In genomic region chr4:155807021-155807420, GRCh38 we compare ENCODE assay signal across 22 cellular contexts. TPM values are rescaled to one million over a fixed set of nuclear protein-coding genes. Genes with fewer than 3 reads are reported as not detected.
DNase-seq lines count a peak whose midpoint lies in the region; ATAC-seq, FAIRE-seq and TF ChIP-seq lines count a peak whose summit lies in the region.
"Had no signal": no experiment of that assay in that cellular context is flagged by ENCODE, and none has a peak within 500 bp of the region (broad histone marks: within the 10 kb centered on the region; RNA-seq: fewer than 3 reads in every experiment).

No MANE protein-coding gene starts in this region.

- no peaks in the 10 kb centered on the region for H3K36me3 Mint-ChIP-seq in astrocyte (ENCODE audit: low read depth, unreplicated experiment)
- H3K36me3 Mint-ChIP-seq: CD14-positive monocyte, WTC11 had no signal

- no peaks in the 10 kb centered on the region for H3K79me2 ChIP-seq in astrocyte (ENCODE audit: insufficient read depth, low read length)

- DNase-seq in H4 (ENCODE audit: low spot score) (peak; percentile 34), astrocyte (ENCODE audit: low read depth) (peak; percentile 94), iris pigment epithelial cell (ENCODE audit: low read depth) (peak; percentile 56), kidney (no peak), left lobe of liver (ENCODE audit: low spot score) (no peak), HTR-8/SVneo (ENCODE audit: insufficient read length, low spot score) (no peak)
- DNase-seq: activated CD4-positive, alpha-beta memory T cell treated with anti-CD3 and anti-CD28 coated beads, Interleukin-2, amount 10 ng/mL, durations not matched to agents 7 days and 5 days; activated naive CD4-positive, alpha-beta T cell treated with Interleukin-2 at 50 U/mL for 16 hours; activated T-cell treated with anti-CD3 and anti-CD28 coated beads, Interleukin-2, amount 50 U/mL, for 1 hour; body of pancreas; left ventricle myocardium superior; NCI-H2081 treated with DMSO at 0.1 percent for 48 hours; NCI-H510A treated with DMSO at 0.1 percent for 48 hours; SHP77; T-helper 2 cell had no signal

- no peak overlapping the region for H3K27ac Mint-ChIP-seq in astrocyte (ENCODE audit: unreplicated experiment)
- H3K27ac Mint-ChIP-seq: activated CD4-positive, alpha-beta memory T cell treated with anti-CD3 and anti-CD28 coated beads, Interleukin-2, amount 10 ng/mL, durations not matched to agents 7 days and 5 days; CD14-positive monocyte; WTC11 had no signal

- intact Hi-C loops in kidney (cut with DNase I) = no loop called here

- no peaks in the 10 kb centered on the region for H3K36me3 ChIP-seq in astrocyte (ENCODE audit: insufficient read depth, low read length)
- peaks cover 0 to 5% of the 10 kb centered on the region in 2 donors for H3K36me3 ChIP-seq in kidney (ENCODE audit: control insufficient read depth in 1 of 2, insufficient read depth in 2 of 2, low read length in 2 of 2)

- H3K9me3 Mint-ChIP-seq in astrocyte (ENCODE audit: unreplicated experiment) = no peaks in the 10 kb centered on the region
- H3K9me3 Mint-ChIP-seq: activated CD4-positive, alpha-beta memory T cell treated with anti-CD3 and anti-CD28 coated beads, Interleukin-2, amount 10 ng/mL, durations not matched to agents 7 days and 5 days; CD14-positive monocyte; WTC11 had no signal

- H3K4me3 ChIP-seq in astrocyte (ENCODE audit: insufficient read depth, low read depth, low read length) (no peak overlapping the region), kidney (ENCODE audit: low read length in 2 of 2) (no peak overlapping the region)
- H3K4me3 ChIP-seq: body of pancreas had no signal

- ATAC-seq in left lobe of liver = no peak
- no peak for ATAC-seq in GM21825 (IDR thresholded peaks at IDR 0.05; ENCODE audit: unreplicated experiment)
- ATAC-seq: body of pancreas, left ventricle myocardium superior, WTC11 had no signal

- no peak overlapping the region for H3K4me3 Mint-ChIP-seq in astrocyte (ENCODE audit: unreplicated experiment)
- H3K4me3 Mint-ChIP-seq: activated CD4-positive, alpha-beta memory T cell treated with anti-CD3 and anti-CD28 coated beads, Interleukin-2, amount 10 ng/mL, durations not matched to agents 7 days and 5 days; CD14-positive monocyte; WTC11 had no signal

- FAIRE-seq in astrocyte (lab: Jason Lieb, UNC) (no peak), kidney (lab: Jason Lieb, UNC) (no peak), HTR-8/SVneo (lab: Jason Lieb, UNC) (no peak)
- FAIRE-seq: colon had no signal

- peaks cover 14% of the 10 kb centered on the region for H3K4me1 Mint-ChIP-seq in astrocyte (ENCODE audit: low read depth, unreplicated experiment)
- H3K4me1 Mint-ChIP-seq: activated CD4-positive, alpha-beta memory T cell treated with anti-CD3 and anti-CD28 coated beads, Interleukin-2, amount 10 ng/mL, durations not matched to agents 7 days and 5 days; CD14-positive monocyte had no signal

- H3K9ac ChIP-seq in astrocyte (ENCODE audit: low read length) = peak overlapping the region; percentile 13
- H3K9ac ChIP-seq in kidney (ENCODE audit: low read length in 2 of 2) = no peak overlapping the region

- no peaks in the 10 kb centered on the region for H4K20me1 ChIP-seq in astrocyte (ENCODE audit: insufficient read depth, low read length)

- peak overlapping the region; percentile 39 for H3K27ac ChIP-seq in astrocyte (ENCODE audit: low read depth, low read length)
- no peak overlapping the region for H3K27ac ChIP-seq in kidney (ENCODE audit: low read depth in 2 of 2, low read length in 2 of 2)
- H3K27ac ChIP-seq: body of pancreas had no signal

- peak overlapping the region; percentile 28 for H3K4me2 ChIP-seq in astrocyte (ENCODE audit: low read length)

- H3K27me3 ChIP-seq in astrocyte (ENCODE audit: insufficient read depth, low read length) = no peaks in the 10 kb centered on the region
- H3K27me3 ChIP-seq: body of pancreas had no signal

- H3K4me1 ChIP-seq in astrocyte (ENCODE audit: insufficient read depth, low read length) (peaks cover 13% of the 10 kb centered on the region), kidney (ENCODE audit: control insufficient read depth in 1 of 2, insufficient read depth in 1 of 2, low read depth in 1 of 2, low read length in 2 of 2) (no peaks in the 10 kb centered on the region)
- H3K4me1 ChIP-seq: body of pancreas had no signal

- H3K9me3 ChIP-seq in astrocyte (ENCODE audit: insufficient read depth, low read depth, low read length) (no peaks in the 10 kb centered on the region), kidney (ENCODE audit: control insufficient read depth in 1 of 2, low read length in 2 of 2) (no peaks in the 10 kb centered on the region)
- H3K9me3 ChIP-seq: body of pancreas had no signal

- no peak for TF ChIP-seq CTCF in astrocyte (IDR thresholded peaks at IDR 0.05; ENCODE audit: insufficient read depth, low read depth, low read length)
- TF ChIP-seq CTCF in kidney (IDR thresholded peaks at IDR 0.05; ENCODE audit: borderline replicate concordance, extremely low read depth, insufficient read depth) = no peak

- H2AFZ ChIP-seq in astrocyte (ENCODE audit: low read depth, low read length) = no peak overlapping the region

- no peaks in the 10 kb centered on the region for H3K27me3 Mint-ChIP-seq in astrocyte (ENCODE audit: low read depth, unreplicated experiment)
- H3K27me3 Mint-ChIP-seq: activated CD4-positive, alpha-beta memory T cell treated with anti-CD3 and anti-CD28 coated beads, Interleukin-2, amount 10 ng/mL, durations not matched to agents 7 days and 5 days had no signal

RNA-seq across cellular contexts. Expression of gene GUCY1B1, which starts 48.2 kb away (rescaled TPM):
- total RNA-seq in H4 (2014; rRNA removed; shearing (Covaris generic)) = 10.4 and 13.0 TPM in 2 replicates
- total RNA-seq in astrocyte = 1.5 and 2.5 TPM in 2 replicates
- 24.7 TPM for total RNA-seq in kidney
- 13.2 TPM for polyA plus RNA-seq in kidney (ENCODE audit: insufficient read depth, low read depth, low replicate concordance)
- 2.1 TPM for total RNA-seq in left lobe of liver

RNA-seq across cellular contexts. Expression of gene ASIC5, which starts 59.1 kb away (rescaled TPM):
- not detected in 2 replicates for total RNA-seq in H4 (2014; rRNA removed; shearing (Covaris generic))
- total RNA-seq in astrocyte (not detected in 2 replicates), kidney (not detected), left lobe of liver (not detected)
- polyA plus RNA-seq in kidney (ENCODE audit: insufficient read depth, low read depth, low replicate concordance) = not detected
- total RNA-seq: activated CD4-positive, alpha-beta memory T cell treated with anti-CD3 and anti-CD28 coated beads, Interleukin-2, amount 10 ng/mL, durations not matched to agents 7 days and 5 days; body of pancreas; glomerular endothelial cell; left ventricle myocardium superior; osteocyte; temporal lobe; WTC11 had no signal
- polyA plus RNA-seq: CD14-positive monocyte had no signal

Comparison
In these comparisons a context has a peak if more than half of its experiments do, and no peak if none do; other contexts are left out.
1. DNase-seq: peak in H4 (single experiment), astrocyte (single experiment) and iris pigment epithelial cell (single experiment); none in kidney (single experiment), left lobe of liver (single experiment) and HTR-8/SVneo (single experiment).